23 cellular contexts compared by ENCODE assay signal in the genomic region with DNA sequence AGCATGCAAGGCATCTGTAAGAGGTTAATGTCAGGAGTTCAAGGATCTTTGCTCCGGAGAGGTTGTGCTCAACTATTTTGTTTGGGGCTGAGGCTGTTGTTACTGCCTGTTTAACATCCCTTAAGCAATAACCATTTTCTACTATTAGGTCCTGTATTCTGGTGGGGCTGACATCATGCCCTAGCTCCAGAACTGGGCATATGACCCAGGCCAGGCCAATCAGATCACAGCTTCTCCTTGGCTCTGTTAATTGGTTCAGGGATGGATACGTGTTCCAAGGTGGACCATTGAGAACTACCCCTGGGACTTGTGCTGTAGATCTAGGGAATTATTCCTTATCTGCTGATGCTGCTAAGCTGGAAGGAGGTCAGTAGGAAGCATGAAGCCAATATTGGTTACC.
"Had no signal": no experiment of that assay in that cellular context is flagged by ENCODE, and none has a peak within 500 bp of the region (broad histone marks: within the 10 kb centered on the region; RNA-seq: fewer than 3 reads in every experiment).

No MANE protein-coding gene starts in this region.

- H3K9me3 Mint-ChIP-seq: naive thymus-derived CD4-positive, alpha-beta T cell; nephron progenitor cell; stimulated activated memory B cell treated with anti-CD40 and anti-IgM and Interleukin-4, amounts not matched to agents 10 μg/mL and 1 μg/mL and 100 μg/mL, for 72 hours; stimulated activated naive CD8-positive, alpha-beta T cell treated with anti-CD3 and anti-CD28 coated beads, Interleukin-15, Interleukin-2, amounts not matched to agents 100 ng/mL and 50 ng/mL, for 24 hours had no signal

- H3K27ac Mint-ChIP-seq: nephron progenitor cell; stimulated activated naive CD8-positive, alpha-beta T cell treated with anti-CD3 and anti-CD28 coated beads, Interleukin-15, Interleukin-2, amounts not matched to agents 100 ng/mL and 50 ng/mL, for 24 hours had no signal

- H3K36me3 Mint-ChIP-seq: naive thymus-derived CD4-positive, alpha-beta T cell; stimulated activated memory B cell treated with anti-CD40 and anti-IgM and Interleukin-4, amounts not matched to agents 10 μg/mL and 1 μg/mL and 100 μg/mL, for 72 hours had no signal

- ATAC-seq: foreskin keratinocyte; heart left ventricle; naive thymus-derived CD4-positive, alpha-beta T cell; sciatic nerve; stimulated activated memory B cell treated with anti-CD40 and anti-IgM and Interleukin-4, amounts not matched to agents 10 μg/mL and 1 μg/mL and 100 μg/mL, for 72 hours had no signal

- H3K4me1 ChIP-seq: colonic mucosa had no signal

- H3K9me3 ChIP-seq: colonic mucosa, heart left ventricle, spleen, tibial artery, upper lobe of left lung, uterus had no signal

- DNase-seq: colonic mucosa; dermis blood vessel endothelial cell; erythroblast; foreskin keratinocyte; heart left ventricle; hippocampal formation; kidney glomerular epithelial cell; mesendoderm; naive thymus-derived CD4-positive, alpha-beta T cell; nephron progenitor cell; posterior cingulate gyrus; spleen; stimulated activated CD4-positive, alpha-beta T cell treated with anti-CD3 and anti-CD28 coated beads, Interleukin-15, amount 100 ng/mL, for 24 hours; stimulated activated CD4-positive, alpha-beta T cell treated with anti-CD3 and anti-CD28 coated beads, Interleukin-1b, Interleukin-23, amount 100 ng/mL, for 48 hours; stimulated activated CD4-positive, alpha-beta T cell treated with anti-CD3 and anti-CD28 coated beads, Interleukin-4, amount 100 ng/mL, for 24 hours; tibial artery; upper lobe of left lung; uterus had no signal

- H3K36me3 ChIP-seq: colonic mucosa, heart left ventricle, spleen, tibial artery, upper lobe of left lung, uterus had no signal

- H3K27me3 Mint-ChIP-seq: stimulated activated memory B cell treated with anti-CD40 and anti-IgM and Interleukin-4, amounts not matched to agents 10 μg/mL and 1 μg/mL and 100 μg/mL, for 72 hours; stimulated activated naive CD8-positive, alpha-beta T cell treated with anti-CD3 and anti-CD28 coated beads, Interleukin-15, Interleukin-2, amounts not matched to agents 100 ng/mL and 50 ng/mL, for 24 hours had no signal

- H3K4me3 ChIP-seq: colonic mucosa, heart left ventricle, spleen, tibial artery, upper lobe of left lung, uterus had no signal

- H3K27ac ChIP-seq: colonic mucosa, foreskin keratinocyte, heart left ventricle, spleen, tibial artery, upper lobe of left lung, uterus had no signal

- H3K27me3 ChIP-seq: colonic mucosa, upper lobe of left lung, uterus had no signal

- H3K4me3 Mint-ChIP-seq: naive thymus-derived CD4-positive, alpha-beta T cell; nephron progenitor cell; stimulated activated memory B cell treated with anti-CD40 and anti-IgM and Interleukin-4, amounts not matched to agents 10 μg/mL and 1 μg/mL and 100 μg/mL, for 72 hours; stimulated activated naive CD8-positive, alpha-beta T cell treated with anti-CD3 and anti-CD28 coated beads, Interleukin-15, Interleukin-2, amounts not matched to agents 100 ng/mL and 50 ng/mL, for 24 hours had no signal

- FAIRE-seq: endothelial cell of umbilical vein, islet of Langerhans had no signal
